ENCODE assay signal across 1 cellular context in genomic region chr15:26841514-26841913, GRCh38.
TF ChIP-seq lines count a peak whose summit lies in the region.

No MANE protein-coding gene starts in this region.

TF ChIP-seq in H1, 55 proteins besides CTCF, POLR2A, EP300 and RAD21 (continued from another document):
- TF ChIP-seq CHD7 (IDR thresholded peaks at IDR 0.05; ENCODE audit: insufficient replicate concordance, low read length) (no peak), TEAD4 (IDR thresholded peaks at IDR 0.05; ENCODE audit: low read depth, low read length) (no peak), BCL11A (IDR thresholded peaks at IDR 0.05; ENCODE audit: low read depth in 2 of 2, low read length in 2 of 2) (no peak), HDAC2 (IDR thresholded peaks at IDR 0.05; ENCODE audit: borderline replicate concordance in 1 of 2, low read depth in 2 of 2, low read length in 2 of 2) (no peak), CREB1 (IDR thresholded peaks at IDR 0.05) (no peak), PHF8 (conservative IDR thresholded peaks at IDR 0.05; ENCODE audit: low read depth, low read length) (no peak), SAP30 (IDR thresholded peaks at IDR 0.05; ENCODE audit: insufficient read depth, insufficient replicate concordance, low read length) (no peak), SUZ12 (IDR thresholded peaks at IDR 0.05; ENCODE audit: low read length) (no peak), POU5F1 (IDR thresholded peaks at IDR 0.05; ENCODE audit: low read depth, low read length) (no peak), KDM4A (IDR thresholded peaks at IDR 0.05; ENCODE audit: low read depth, low read length, severe bottlenecking) (no peak), ASH2L (IDR thresholded peaks at IDR 0.05; ENCODE audit: low read length) (no peak), JUN (IDR thresholded peaks at IDR 0.05; ENCODE audit: low read depth, low read length) (no peak), NRF1 (IDR thresholded peaks at IDR 0.05; ENCODE audit: low read depth, low read length) (no peak), CBX5 (IDR thresholded peaks at IDR 0.05; ENCODE audit: low read depth, low read length) (no peak), MAX (IDR thresholded peaks at IDR 0.05) (no peak), CHD1 (IDR thresholded peaks at IDR 0.05; ENCODE audit: low read depth, low read length) (no peak), MAFK (IDR thresholded peaks at IDR 0.05; ENCODE audit: low read depth, low read length) (no peak), CTBP2 (IDR thresholded peaks at IDR 0.05; ENCODE audit: borderline replicate concordance, insufficient read depth, insufficient read length, low read length) (no peak)
